ENCODE assay signal across 1 cellular context in genomic region chr16:30609002-30609927, GRCh38.
A peak's percentile ranks its signal among the peaks of the same experiment; 100 is the strongest.
TF ChIP-seq lines count a peak whose summit lies in the region.

No MANE protein-coding gene starts in this region.

TF ChIP-seq in K562, 482 proteins besides CTCF, POLR2A, EP300 and RAD21 (continued from another document and continues in another):
- TF ChIP-seq ATF2 (CRISPR knock-in tag; IDR thresholded peaks at IDR 0.05): no peak
- no peak for TF ChIP-seq EP400 (IDR thresholded peaks at IDR 0.05)
- TF ChIP-seq ID3 (CRISPR knock-in tag; IDR thresholded peaks at IDR 0.05): no peak
- 0 out of 2 replicates have a peak, but pooled peaks have one; percentile 26 for TF ChIP-seq ID3 (tag; IDR thresholded peaks at IDR 0.05)
- no peak for TF ChIP-seq PRDM10 (IDR thresholded peaks at IDR 0.05; ENCODE audit: partially characterized antibody)
- no peak for TF ChIP-seq NEUROD1 (IDR thresholded peaks at IDR 0.05; ENCODE audit: borderline replicate concordance, low read depth, low read length, partially characterized antibody)
- no peak for TF ChIP-seq ZNF253 (CRISPR knock-in tag; conservative IDR thresholded peaks at IDR 0.05)
- no peak for TF ChIP-seq TSC22D4 (tag; IDR thresholded peaks at IDR 0.05)
- no peak for TF ChIP-seq NFE2L1 (tag; IDR thresholded peaks at IDR 0.05; ENCODE audit: borderline replicate concordance, low read depth)
- TF ChIP-seq ZNF143 (CRISPR knock-in tag; IDR thresholded peaks at IDR 0.05): no peak
- no peak for TF ChIP-seq E2F8 (IDR thresholded peaks at IDR 0.05; ENCODE audit: low read depth, partially characterized antibody)
- TF ChIP-seq, protein P1, sequence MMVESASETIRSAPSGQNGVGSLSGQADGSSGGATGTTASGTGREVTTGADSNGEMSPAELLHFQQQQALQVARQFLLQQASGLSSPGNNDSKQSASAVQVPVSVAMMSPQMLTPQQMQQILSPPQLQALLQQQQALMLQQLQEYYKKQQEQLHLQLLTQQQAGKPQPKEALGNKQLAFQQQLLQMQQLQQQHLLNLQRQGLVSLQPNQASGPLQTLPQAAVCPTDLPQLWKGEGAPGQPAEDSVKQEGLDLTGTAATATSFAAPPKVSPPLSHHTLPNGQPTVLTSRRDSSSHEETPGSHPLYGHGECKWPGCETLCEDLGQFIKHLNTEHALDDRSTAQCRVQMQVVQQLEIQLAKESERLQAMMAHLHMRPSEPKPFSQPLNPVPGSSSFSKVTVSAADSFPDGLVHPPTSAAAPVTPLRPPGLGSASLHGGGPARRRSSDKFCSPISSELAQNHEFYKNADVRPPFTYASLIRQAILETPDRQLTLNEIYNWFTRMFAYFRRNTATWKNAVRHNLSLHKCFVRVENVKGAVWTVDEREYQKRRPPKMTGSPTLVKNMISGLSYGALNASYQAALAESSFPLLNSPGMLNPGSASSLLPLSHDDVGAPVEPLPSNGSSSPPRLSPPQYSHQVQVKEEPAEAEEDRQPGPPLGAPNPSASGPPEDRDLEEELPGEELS (CRISPR knock-in tag; IDR thresholded peaks at IDR 0.05; ENCODE audit: borderline replicate concordance): no peak
- TF ChIP-seq, protein P2, sequence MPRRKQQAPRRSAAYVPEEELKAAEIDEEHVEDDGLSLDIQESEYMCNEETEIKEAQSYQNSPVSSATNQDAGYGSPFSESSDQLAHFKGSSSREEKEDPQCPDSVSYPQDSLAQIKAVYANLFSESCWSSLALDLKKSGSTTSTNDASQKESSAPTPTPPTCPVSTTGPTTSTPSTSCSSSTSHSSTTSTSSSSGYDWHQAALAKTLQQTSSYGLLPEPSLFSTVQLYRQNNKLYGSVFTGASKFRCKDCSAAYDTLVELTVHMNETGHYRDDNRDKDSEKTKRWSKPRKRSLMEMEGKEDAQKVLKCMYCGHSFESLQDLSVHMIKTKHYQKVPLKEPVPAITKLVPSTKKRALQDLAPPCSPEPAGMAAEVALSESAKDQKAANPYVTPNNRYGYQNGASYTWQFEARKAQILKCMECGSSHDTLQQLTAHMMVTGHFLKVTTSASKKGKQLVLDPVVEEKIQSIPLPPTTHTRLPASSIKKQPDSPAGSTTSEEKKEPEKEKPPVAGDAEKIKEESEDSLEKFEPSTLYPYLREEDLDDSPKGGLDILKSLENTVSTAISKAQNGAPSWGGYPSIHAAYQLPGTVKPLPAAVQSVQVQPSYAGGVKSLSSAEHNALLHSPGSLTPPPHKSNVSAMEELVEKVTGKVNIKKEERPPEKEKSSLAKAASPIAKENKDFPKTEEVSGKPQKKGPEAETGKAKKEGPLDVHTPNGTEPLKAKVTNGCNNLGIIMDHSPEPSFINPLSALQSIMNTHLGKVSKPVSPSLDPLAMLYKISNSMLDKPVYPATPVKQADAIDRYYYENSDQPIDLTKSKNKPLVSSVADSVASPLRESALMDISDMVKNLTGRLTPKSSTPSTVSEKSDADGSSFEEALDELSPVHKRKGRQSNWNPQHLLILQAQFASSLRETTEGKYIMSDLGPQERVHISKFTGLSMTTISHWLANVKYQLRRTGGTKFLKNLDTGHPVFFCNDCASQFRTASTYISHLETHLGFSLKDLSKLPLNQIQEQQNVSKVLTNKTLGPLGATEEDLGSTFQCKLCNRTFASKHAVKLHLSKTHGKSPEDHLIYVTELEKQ (CRISPR knock-in tag; IDR thresholded peaks at IDR 0.05): no peak
- TF ChIP-seq CBFB (CRISPR knock-in tag; IDR thresholded peaks at IDR 0.05): 0 out of 2 replicates have a peak, but pooled peaks have one; percentile 45
- TF ChIP-seq ZNF77 (CRISPR knock-in tag; IDR thresholded peaks at IDR 0.05): no peak
- TF ChIP-seq SMARCB1 (IDR thresholded peaks at IDR 0.05; ENCODE audit: insufficient read length, low read depth): no peak
- no peak for TF ChIP-seq ZNF79 (CRISPR knock-in tag; IDR thresholded peaks at IDR 0.05; ENCODE audit: low read depth)
- no peak for TF ChIP-seq MCM3 (IDR thresholded peaks at IDR 0.05)
- no peak for TF ChIP-seq TAF1 (IDR thresholded peaks at IDR 0.05; ENCODE audit: control insufficient read depth, extremely low read depth, insufficient read depth, low read length, severe bottlenecking)
- no peak for TF ChIP-seq RHOXF2B (CRISPR knock-in tag; conservative IDR thresholded peaks at IDR 0.05)
- TF ChIP-seq, protein P3, sequence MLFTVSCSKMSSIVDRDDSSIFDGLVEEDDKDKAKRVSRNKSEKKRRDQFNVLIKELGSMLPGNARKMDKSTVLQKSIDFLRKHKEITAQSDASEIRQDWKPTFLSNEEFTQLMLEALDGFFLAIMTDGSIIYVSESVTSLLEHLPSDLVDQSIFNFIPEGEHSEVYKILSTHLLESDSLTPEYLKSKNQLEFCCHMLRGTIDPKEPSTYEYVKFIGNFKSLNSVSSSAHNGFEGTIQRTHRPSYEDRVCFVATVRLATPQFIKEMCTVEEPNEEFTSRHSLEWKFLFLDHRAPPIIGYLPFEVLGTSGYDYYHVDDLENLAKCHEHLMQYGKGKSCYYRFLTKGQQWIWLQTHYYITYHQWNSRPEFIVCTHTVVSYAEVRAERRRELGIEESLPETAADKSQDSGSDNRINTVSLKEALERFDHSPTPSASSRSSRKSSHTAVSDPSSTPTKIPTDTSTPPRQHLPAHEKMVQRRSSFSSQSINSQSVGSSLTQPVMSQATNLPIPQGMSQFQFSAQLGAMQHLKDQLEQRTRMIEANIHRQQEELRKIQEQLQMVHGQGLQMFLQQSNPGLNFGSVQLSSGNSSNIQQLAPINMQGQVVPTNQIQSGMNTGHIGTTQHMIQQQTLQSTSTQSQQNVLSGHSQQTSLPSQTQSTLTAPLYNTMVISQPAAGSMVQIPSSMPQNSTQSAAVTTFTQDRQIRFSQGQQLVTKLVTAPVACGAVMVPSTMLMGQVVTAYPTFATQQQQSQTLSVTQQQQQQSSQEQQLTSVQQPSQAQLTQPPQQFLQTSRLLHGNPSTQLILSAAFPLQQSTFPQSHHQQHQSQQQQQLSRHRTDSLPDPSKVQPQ (CRISPR knock-in tag; IDR thresholded peaks at IDR 0.05; ENCODE audit: borderline replicate concordance): no peak
- no peak for TF ChIP-seq HNRNPL (IDR thresholded peaks at IDR 0.05; ENCODE audit: low read depth, low read length)
- peak in 1 of 2 experiments; percentile 40; a peak in 1 of 4 replicates for TF ChIP-seq KDM1A (IDR thresholded peaks at IDR 0.05)
- TF ChIP-seq BCL6 (CRISPR knock-in tag; IDR thresholded peaks at IDR 0.05): no peak
- no peak for TF ChIP-seq RREB1 (CRISPR knock-in tag; IDR thresholded peaks at IDR 0.05)
- TF ChIP-seq THRA (IDR thresholded peaks at IDR 0.05): no peak
- TF ChIP-seq ZKSCAN3 (CRISPR knock-in tag; IDR thresholded peaks at IDR 0.05): no peak
